Comparison of ENCODE assay signal across 1 cellular context in the genomic region with DNA sequence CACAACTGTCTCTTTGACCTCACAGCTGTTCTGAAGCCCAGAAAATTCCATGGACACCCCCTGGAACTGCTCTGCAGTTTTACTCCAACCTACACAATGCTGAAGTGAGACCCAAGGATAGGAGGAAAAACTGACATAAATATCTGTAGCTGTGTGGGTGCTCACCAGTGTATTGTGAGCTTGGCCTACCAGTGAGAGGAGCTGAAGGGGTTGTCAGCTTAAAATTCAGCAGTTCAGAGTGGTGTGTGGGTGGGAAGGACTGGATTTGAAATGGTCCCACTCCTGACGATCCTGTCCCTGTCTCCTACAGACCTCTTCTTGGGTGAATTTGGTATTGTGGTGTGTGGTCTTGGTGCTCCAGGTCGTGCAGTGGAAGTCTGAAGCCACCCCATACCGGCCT.
TF ChIP-seq lines count a peak whose summit lies in the region.

No MANE protein-coding gene starts in this region.

TF ChIP-seq in K562, 482 proteins besides CTCF, POLR2A, EP300 and RAD21:
- TF ChIP-seq BRD4 (IDR thresholded peaks at IDR 0.05) (no peak), ZNF232 (CRISPR knock-in tag; IDR thresholded peaks at IDR 0.05) (no peak), KDM5B (IDR thresholded peaks at IDR 0.05; ENCODE audit: insufficient replicate concordance, low read depth, low read length) (peak; percentile 9), ELK1 (CRISPR knock-in tag; IDR thresholded peaks at IDR 0.05) (no peak)
- TF ChIP-seq, protein P1, sequence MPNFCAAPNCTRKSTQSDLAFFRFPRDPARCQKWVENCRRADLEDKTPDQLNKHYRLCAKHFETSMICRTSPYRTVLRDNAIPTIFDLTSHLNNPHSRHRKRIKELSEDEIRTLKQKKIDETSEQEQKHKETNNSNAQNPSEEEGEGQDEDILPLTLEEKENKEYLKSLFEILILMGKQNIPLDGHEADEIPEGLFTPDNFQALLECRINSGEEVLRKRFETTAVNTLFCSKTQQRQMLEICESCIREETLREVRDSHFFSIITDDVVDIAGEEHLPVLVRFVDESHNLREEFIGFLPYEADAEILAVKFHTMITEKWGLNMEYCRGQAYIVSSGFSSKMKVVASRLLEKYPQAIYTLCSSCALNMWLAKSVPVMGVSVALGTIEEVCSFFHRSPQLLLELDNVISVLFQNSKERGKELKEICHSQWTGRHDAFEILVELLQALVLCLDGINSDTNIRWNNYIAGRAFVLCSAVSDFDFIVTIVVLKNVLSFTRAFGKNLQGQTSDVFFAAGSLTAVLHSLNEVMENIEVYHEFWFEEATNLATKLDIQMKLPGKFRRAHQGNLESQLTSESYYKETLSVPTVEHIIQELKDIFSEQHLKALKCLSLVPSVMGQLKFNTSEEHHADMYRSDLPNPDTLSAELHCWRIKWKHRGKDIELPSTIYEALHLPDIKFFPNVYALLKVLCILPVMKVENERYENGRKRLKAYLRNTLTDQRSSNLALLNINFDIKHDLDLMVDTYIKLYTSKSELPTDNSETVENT (CRISPR knock-in tag; IDR thresholded peaks at IDR 0.05), result no peak
